Comparison of ENCODE assay signal across 23 cellular contexts in genomic region chr2:126300348-126300747, GRCh38.
A peak's percentile ranks its signal among the peaks of the same experiment; 100 is the strongest.
DNase-seq lines count a peak whose midpoint lies in the region; ATAC-seq, FAIRE-seq and TF ChIP-seq lines count a peak whose summit lies in the region.
"Had no signal": no experiment of that assay in that cellular context is flagged by ENCODE, and none has a peak within 500 bp of the region (broad histone marks: within the 10 kb centered on the region; RNA-seq: fewer than 3 reads in every experiment).

No MANE protein-coding gene starts in this region.

- no peaks in the 10 kb centered on the region for H3K4me1 ChIP-seq in endothelial cell of umbilical vein (ENCODE audit: control insufficient read depth, extremely low read depth, insufficient read depth, low read length)
- H3K4me1 ChIP-seq: BE2C had no signal

- no peak overlapping the region for H3K9ac ChIP-seq in endothelial cell of umbilical vein (replicated peaks; ENCODE audit: extremely low read depth, insufficient read depth, low read length)

- H3K4me3 ChIP-seq in endothelial cell of umbilical vein (replicated peaks in 1 of 3; ENCODE audit: insufficient read depth in 1 of 3, low read depth in 1 of 3, low read length in 3 of 3), result no peak overlapping the region
- H3K4me3 ChIP-seq: GM12878 had no signal

- H3K9me1 ChIP-seq in endothelial cell of umbilical vein (replicated peaks; ENCODE audit: control insufficient read depth, extremely low read depth, insufficient read depth, low read length), result no peaks in the 10 kb centered on the region

- H3K4me3 Mint-ChIP-seq in activated T-cell treated with anti-CD3 and anti-CD28 coated beads, Interleukin-2, amount 50 U/mL, for 4 hours, result no peak overlapping the region
- no peak overlapping the region for H3K4me3 Mint-ChIP-seq in stimulated activated naive CD8-positive, alpha-beta T cell treated with anti-CD3 and anti-CD28 coated beads, Interleukin-15, Interleukin-2, amounts not matched to agents 100 ng/mL and 50 ng/mL, for 24 hours
- H3K4me3 Mint-ChIP-seq in WTC11, result no peak overlapping the region
- H3K4me3 Mint-ChIP-seq: CD4-positive, CD25-positive, alpha-beta regulatory T cell; CD8-positive, alpha-beta memory T cell; HFFc6 had no signal

- H3K36me3 Mint-ChIP-seq in activated T-cell treated with anti-CD3 and anti-CD28 coated beads, Interleukin-2, amount 50 U/mL, for 4 hours (ENCODE audit: insufficient read depth), result no peaks in the 10 kb centered on the region
- no peaks in the 10 kb centered on the region for H3K36me3 Mint-ChIP-seq in stimulated activated naive CD8-positive, alpha-beta T cell treated with anti-CD3 and anti-CD28 coated beads, Interleukin-15, Interleukin-2, amounts not matched to agents 100 ng/mL and 50 ng/mL, for 24 hours (ENCODE audit: low read depth)
- peaks cover 43% of the 10 kb centered on the region for H3K36me3 Mint-ChIP-seq in WTC11
- H3K36me3 Mint-ChIP-seq: CD4-positive, CD25-positive, alpha-beta regulatory T cell; CD8-positive, alpha-beta memory T cell had no signal

- H3K4me1 Mint-ChIP-seq in activated T-cell treated with anti-CD3 and anti-CD28 coated beads, Interleukin-2, amount 50 U/mL, for 4 hours (ENCODE audit: low read depth), result no peaks in the 10 kb centered on the region
- peaks cover 14% of the 10 kb centered on the region for H3K4me1 Mint-ChIP-seq in stimulated activated naive CD8-positive, alpha-beta T cell treated with anti-CD3 and anti-CD28 coated beads, Interleukin-15, Interleukin-2, amounts not matched to agents 100 ng/mL and 50 ng/mL, for 24 hours (ENCODE audit: low read depth)
- H3K4me1 Mint-ChIP-seq in WTC11, result no peaks in the 10 kb centered on the region
- H3K4me1 Mint-ChIP-seq: CD4-positive, CD25-positive, alpha-beta regulatory T cell; CD8-positive, alpha-beta memory T cell had no signal

- H3K9me3 Mint-ChIP-seq in activated T-cell treated with anti-CD3 and anti-CD28 coated beads, Interleukin-2, amount 50 U/mL, for 4 hours, result no peaks in the 10 kb centered on the region
- no peaks in the 10 kb centered on the region for H3K9me3 Mint-ChIP-seq in stimulated activated naive CD8-positive, alpha-beta T cell treated with anti-CD3 and anti-CD28 coated beads, Interleukin-15, Interleukin-2, amounts not matched to agents 100 ng/mL and 50 ng/mL, for 24 hours
- peaks cover 70% of the 10 kb centered on the region for H3K9me3 Mint-ChIP-seq in WTC11
- H3K9me3 Mint-ChIP-seq: CD4-positive, CD25-positive, alpha-beta regulatory T cell; CD8-positive, alpha-beta memory T cell had no signal

- CTCF ChIA-PET in endothelial cell of umbilical vein (lab: Charles Lee), result no interaction called here
- CTCF ChIA-PET in WTC11 (lab: Charles Lee), result no interaction called here

- ATAC-seq in activated T-cell treated with anti-CD3 and anti-CD28 coated beads, Interleukin-2, amount 50 U/mL, for 4 hours, result peak; percentile 14 to 48
- ATAC-seq in stimulated activated naive CD8-positive, alpha-beta T cell treated with anti-CD3 and anti-CD28 coated beads, Interleukin-15, Interleukin-2, amounts not matched to agents 100 U/mL and 50 U/mL, for 24 hours, result no peak
- ATAC-seq in HG03095 (IDR thresholded peaks at IDR 0.05; ENCODE audit: unreplicated experiment) (no peak), WTC11 (no peak)
- ATAC-seq: GM12878, HCT116 had no signal

- intact Hi-C loops in endothelial cell of umbilical vein (cut with micrococcal nuclease), result no loop called here

- H3K27ac Mint-ChIP-seq in stimulated activated naive CD8-positive, alpha-beta T cell treated with anti-CD3 and anti-CD28 coated beads, Interleukin-15, Interleukin-2, amounts not matched to agents 100 ng/mL and 50 ng/mL, for 24 hours, result peak overlapping the region; percentile 30
- no peak overlapping the region for H3K27ac Mint-ChIP-seq in WTC11
- H3K27ac Mint-ChIP-seq: CD4-positive, CD25-positive, alpha-beta regulatory T cell; CD8-positive, alpha-beta memory T cell; HFFc6 had no signal

- no peaks in the 10 kb centered on the region for H3K27me3 ChIP-seq in endothelial cell of umbilical vein (ENCODE audit: control insufficient read depth in 2 of 2, insufficient read depth in 2 of 2, low read length in 2 of 2)
- H3K27me3 ChIP-seq: BE2C had no signal

- TF ChIP-seq POLR2A in endothelial cell of umbilical vein (IDR thresholded peaks at IDR 0.05; ENCODE audit: low read depth, low read length), result no peak

- TF ChIP-seq CTCF in endothelial cell of umbilical vein (IDR thresholded peaks at IDR 0.05; ENCODE audit: extremely low read depth in 1 of 2, insufficient read depth in 1 of 2, low read depth in 1 of 2, low read length in 2 of 2) (no peak), WTC11 (IDR thresholded peaks at IDR 0.05) (no peak)

- H3K27ac ChIP-seq in endothelial cell of umbilical vein (ENCODE audit: insufficient read depth, low read depth, low read length), result no peak overlapping the region

- peak; percentile 49 for FAIRE-seq in endothelial cell of umbilical vein (lab: Jason Lieb, UNC)
- FAIRE-seq: A204.1, GM12878 had no signal

- BruUV-seq in endothelial cell of umbilical vein (replicated peaks; lab: Mats Ljungman, UMichigan), result no TSS peak

- H3K27me3 Mint-ChIP-seq in activated T-cell treated with anti-CD3 and anti-CD28 coated beads, Interleukin-2, amount 50 U/mL, for 4 hours (ENCODE audit: low read depth), result no peaks in the 10 kb centered on the region
- no peaks in the 10 kb centered on the region for H3K27me3 Mint-ChIP-seq in stimulated activated naive CD8-positive, alpha-beta T cell treated with anti-CD3 and anti-CD28 coated beads, Interleukin-15, Interleukin-2, amounts not matched to agents 100 ng/mL and 50 ng/mL, for 24 hours
- peaks cover 9% of the 10 kb centered on the region for H3K27me3 Mint-ChIP-seq in WTC11 (ENCODE audit: low read depth)
- H3K27me3 Mint-ChIP-seq: CD4-positive, CD25-positive, alpha-beta regulatory T cell had no signal

- no peak overlapping the region for H2AFZ ChIP-seq in endothelial cell of umbilical vein (ENCODE audit: low read depth, low read length)

- no peaks in the 10 kb centered on the region for H3K36me3 ChIP-seq in endothelial cell of umbilical vein (ENCODE audit: control insufficient read depth in 2 of 2, extremely low read depth in 1 of 2, insufficient read depth in 2 of 2, low read length in 2 of 2)
- H3K36me3 ChIP-seq: BE2C had no signal

- no peaks in the 10 kb centered on the region for H3K79me2 ChIP-seq in endothelial cell of umbilical vein (ENCODE audit: control insufficient read depth, insufficient read depth, low read length)

- dilution Hi-C loops in endothelial cell of umbilical vein (cut with MboI; ENCODE audit: extremely low pct_ligation_motif_present, low sequenced_read_pairs), result no loop called here

- no peak for DNase-seq in activated T-cell treated with anti-CD3 and anti-CD28 coated beads, Interleukin-2, amount 50 U/mL, for 4 hours
- no peak for DNase-seq in activated T-cell treated with anti-CD3 and anti-CD28 coated beads for 4 hours
- DNase-seq in stimulated activated naive CD8-positive, alpha-beta T cell treated with anti-CD3 and anti-CD28 coated beads, Interleukin-15, Interleukin-2, amounts not matched to agents 100 U/mL and 50 U/mL, for 24 hours, result no peak
- no peak for DNase-seq in endothelial cell of umbilical vein (ENCODE audit: low read depth, low spot score)
- no peak for DNase-seq in WTC11 (ENCODE audit: low spot score)
- DNase-seq: ACHN; BE2C; C1 segment of cervical spinal cord; CD4-positive, CD25-positive, alpha-beta regulatory T cell; CD8-positive, alpha-beta memory T cell; COR-L47; DMS 273 treated with DMSO at 0.1 percent for 48 hours; DMS53; DND-41; EL; GOT3; H7; HFFc6 had no signal

- POLR2A ChIA-PET in endothelial cell of umbilical vein (lab: Charles Lee), result no interaction called here
- POLR2A ChIA-PET in WTC11 (lab: Charles Lee), result no interaction called here

- no peak overlapping the region for H3K4me2 ChIP-seq in endothelial cell of umbilical vein (ENCODE audit: insufficient read depth, low read length)

- H4K20me1 ChIP-seq in endothelial cell of umbilical vein (replicated peaks; ENCODE audit: control insufficient read depth, extremely low read depth, insufficient read depth, low read length), result no peaks in the 10 kb centered on the region

- peaks cover 4% of the 10 kb centered on the region for H3K9me3 ChIP-seq in endothelial cell of umbilical vein (replicated peaks; ENCODE audit: control insufficient read depth, insufficient read depth, low read length)
- H3K9me3 ChIP-seq: BE2C had no signal

TF ChIP-seq in endothelial cell of umbilical vein, 7 proteins besides CTCF, POLR2A, EP300 and RAD21:
- TF ChIP-seq MYC (IDR thresholded peaks at IDR 0.05; ENCODE audit: low read depth, low read length) (no peak), FOS (IDR thresholded peaks at IDR 0.05; ENCODE audit: borderline replicate concordance, insufficient read depth, low read length) (no peak), EZH2 (IDR thresholded peaks at IDR 0.05; ENCODE audit: borderline replicate concordance, low read depth, low read length, severe bottlenecking) (no peak), MAX (IDR thresholded peaks at IDR 0.05; ENCODE audit: insufficient read depth, insufficient read length) (no peak), GATA2 (IDR thresholded peaks at IDR 0.05; ENCODE audit: insufficient read depth, insufficient read length, low read depth, low read length) (no peak), POLR2AphosphoS5 (IDR thresholded peaks at IDR 0.05; ENCODE audit: insufficient read depth, low read depth, low read length) (no peak), JUN (IDR thresholded peaks at IDR 0.05; ENCODE audit: borderline replicate concordance, insufficient read depth, insufficient read length, low read depth) (no peak)

TF ChIP-seq in WTC11, 78 proteins besides CTCF, POLR2A, EP300 and RAD21 (continues in another document):
- TF ChIP-seq PREB (CRISPR knock-in tag; IDR thresholded peaks at IDR 0.05; ENCODE audit: borderline replicate concordance) (no peak), ESRRA (CRISPR knock-in tag; IDR thresholded peaks at IDR 0.05; ENCODE audit: borderline replicate concordance) (no peak), ZBTB43 (CRISPR knock-in tag; IDR thresholded peaks at IDR 0.05) (no peak)

Comparison
In these comparisons a context has a peak if more than half of its experiments do, and no peak if none do; other contexts are left out.
1. ATAC-seq: peak in activated T-cell treated with anti-CD3 and anti-CD28 coated beads, Interleukin-2, amount 50 U/mL, for 4 hours (2 of 2); none in stimulated activated naive CD8-positive, alpha-beta T cell treated with anti-CD3 and anti-CD28 coated beads, Interleukin-15, Interleukin-2, amounts not matched to agents 100 U/mL and 50 U/mL, for 24 hours (single experiment), HG03095 (single experiment) and WTC11 (single experiment).